Comparison of ENCODE assay signal across 12 cellular contexts in the genomic region with DNA sequence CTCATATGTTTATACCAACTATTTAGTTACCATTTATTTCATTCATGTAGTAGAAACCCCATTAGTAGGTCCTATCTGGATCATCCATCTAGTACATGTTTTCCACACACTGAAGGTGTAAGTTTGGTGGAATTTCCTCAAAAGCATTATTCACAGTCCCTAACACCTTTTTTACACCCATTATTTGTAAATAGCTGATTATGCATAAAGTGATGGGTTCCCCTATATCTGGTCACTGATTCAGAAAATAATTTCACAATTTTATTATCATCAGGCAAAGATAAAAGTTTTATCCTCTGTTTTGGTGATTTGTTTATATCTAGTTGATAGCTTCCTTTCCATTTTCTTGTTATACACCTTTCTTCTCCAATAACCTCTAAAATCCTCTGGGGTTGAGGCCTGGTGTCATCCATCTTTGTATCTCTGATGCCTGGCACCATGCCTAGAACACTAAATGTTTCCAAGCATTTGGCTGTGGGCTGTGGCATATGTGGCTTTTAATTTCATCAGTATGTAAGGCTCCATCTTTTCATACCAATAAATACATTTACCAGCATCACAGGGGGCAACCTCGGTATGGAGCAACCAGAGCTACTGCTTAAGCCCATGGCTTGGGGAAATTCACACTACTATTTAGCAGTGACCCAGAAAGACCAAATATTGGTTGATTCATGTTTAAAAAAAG.
A peak's percentile ranks its signal among the peaks of the same experiment; 100 is the strongest.
DNase-seq lines count a peak whose midpoint lies in the region; FAIRE-seq and TF ChIP-seq lines count a peak whose summit lies in the region.
"Had no signal": no experiment of that assay in that cellular context is flagged by ENCODE, and none has a peak within 500 bp of the region (broad histone marks: within the 10 kb centered on the region; RNA-seq: fewer than 3 reads in every experiment).

No MANE protein-coding gene starts in this region.

- H3K4me1 ChIP-seq in neural progenitor cell = no peaks in the 10 kb centered on the region
- no peaks in the 10 kb centered on the region for H3K4me1 ChIP-seq in small intestine (ENCODE audit: control insufficient read depth in 2 of 2, insufficient read depth in 1 of 2, low read depth in 1 of 2, low read length in 1 of 2)

- H3K36me3 Mint-ChIP-seq in neural progenitor cell = no peaks in the 10 kb centered on the region
- H3K36me3 Mint-ChIP-seq: CD14-positive monocyte had no signal

- H3K9ac ChIP-seq in neural progenitor cell = no peak overlapping the region

- H3K27ac Mint-ChIP-seq in neural progenitor cell = no peak overlapping the region
- H3K27ac Mint-ChIP-seq: CD14-positive monocyte, GM23338 had no signal

- peak overlapping the region; percentile 6 for H2AFZ ChIP-seq in neural progenitor cell (replicated peaks)
- H2AFZ ChIP-seq: GM23338 had no signal

- no peak for FAIRE-seq in small intestine (lab: Jason Lieb, UNC)

- no peaks in the 10 kb centered on the region for H3F3A ChIP-seq in neural progenitor cell (ENCODE audit: low read depth)

- H3K4me3 ChIP-seq in neural progenitor cell (no peak overlapping the region), small intestine (ENCODE audit: low read depth in 1 of 2, low read length in 2 of 2) (no peak overlapping the region)
- H3K4me3 ChIP-seq: GM23338, PC-9 had no signal

- H3K9me3 ChIP-seq in neural progenitor cell (ENCODE audit: low read depth) (no peaks in the 10 kb centered on the region), small intestine (ENCODE audit: control insufficient read depth, low read depth) (no peaks in the 10 kb centered on the region)

- no peak for TF ChIP-seq CTCF in neural progenitor cell (IDR thresholded peaks at IDR 0.05)

- H3K79me2 ChIP-seq in neural progenitor cell (ENCODE audit: low read depth) = no peaks in the 10 kb centered on the region

- CTCF ChIA-PET in HEK293T (lab: Yijun Ruan, JAX) = no interaction called here

- no peak overlapping the region for H3K4me2 ChIP-seq in neural progenitor cell
- H3K4me2 ChIP-seq: GM23338, PC-9 had no signal

- no peaks in the 10 kb centered on the region for H4K20me1 ChIP-seq in neural progenitor cell (ENCODE audit: low read depth)

- no peaks in the 10 kb centered on the region for H3K27me3 Mint-ChIP-seq in neural progenitor cell (ENCODE audit: insufficient read depth, low read depth)

- 74 to 81% (median 74%) methylated on average over 1 of the region's 1 CpG for WGBS in small intestine, 3 donors

- POLR2A ChIA-PET in HEK293T (lab: Yijun Ruan, JAX) = no interaction called here

- no peak overlapping the region for H3K27ac ChIP-seq in neural progenitor cell
- H3K27ac ChIP-seq in small intestine (ENCODE audit: low read depth in 1 of 2, low read length in 1 of 2) = no peak overlapping the region
- H3K27ac ChIP-seq: PC-9 had no signal

- DNase-seq in NCI-H345 (lab: John Stamatoyannopoulos, UW) (peak; percentile 22), NCI-H345 treated with DMSO at 0.1 percent for 48 hours (lab: John Stamatoyannopoulos, UW; ENCODE audit: unreplicated experiment) (no peak), NCI-H1694 treated with DMSO at 0.1 percent for 48 hours (lab: John Stamatoyannopoulos, UW) (peak; percentile 79), NCI-H524 (lab: John Stamatoyannopoulos, UW) (peak; percentile 60 to 80), neural progenitor cell (ENCODE audit: low spot score) (no peak), NCI-H526 treated with DMSO at 0.1 percent for 48 hours (lab: John Stamatoyannopoulos, UW) (no peak), small intestine (no peak), HEK293T (ENCODE audit: extremely low spot score) (no peak)
- DNase-seq: NCI-H2081 treated with DMSO at 0.1 percent for 48 hours, PC-9 had no signal

- no peaks in the 10 kb centered on the region for H3K4me1 Mint-ChIP-seq in neural progenitor cell
- H3K4me1 Mint-ChIP-seq: CD14-positive monocyte, GM23338 had no signal

- H3K27me3 ChIP-seq in neural progenitor cell = no peaks in the 10 kb centered on the region
- H3K27me3 ChIP-seq in small intestine (ENCODE audit: control insufficient read depth in 2 of 2, insufficient read depth in 2 of 2, low read length in 2 of 2) = no peaks in the 10 kb centered on the region

- H3K36me3 ChIP-seq in neural progenitor cell = no peaks in the 10 kb centered on the region
- no peaks in the 10 kb centered on the region for H3K36me3 ChIP-seq in small intestine (ENCODE audit: control insufficient read depth in 2 of 2, insufficient read depth in 2 of 2, low read length in 2 of 2)

- no peaks in the 10 kb centered on the region for H3K9me3 Mint-ChIP-seq in neural progenitor cell
- H3K9me3 Mint-ChIP-seq: GM23338 had no signal

- H3K4me3 Mint-ChIP-seq in neural progenitor cell = no peak overlapping the region
- H3K4me3 Mint-ChIP-seq: CD14-positive monocyte, GM23338 had no signal

TF ChIP-seq in HEK293T, 16 proteins besides CTCF, POLR2A, EP300 and RAD21:
- TF ChIP-seq BHLHE40 (IDR thresholded peaks at IDR 0.05; ENCODE audit: borderline replicate concordance) = no peak
- no peak for TF ChIP-seq LEF1 (IDR thresholded peaks at IDR 0.05; ENCODE audit: borderline replicate concordance)
- TF ChIP-seq TARDBP (IDR thresholded peaks at IDR 0.05) = no peak
- TF ChIP-seq FOXM1 (IDR thresholded peaks at IDR 0.05; ENCODE audit: borderline replicate concordance) = no peak
- no peak for TF ChIP-seq NFRKB (IDR thresholded peaks at IDR 0.05)
- TF ChIP-seq ELF4 (IDR thresholded peaks at IDR 0.05) = no peak
- no peak for TF ChIP-seq FOXK2 (IDR thresholded peaks at IDR 0.05)
- no peak for TF ChIP-seq SUZ12 (IDR thresholded peaks at IDR 0.05)
- no peak for TF ChIP-seq ZNF384 (IDR thresholded peaks at IDR 0.05)
- no peak for TF ChIP-seq L3MBTL2 (conservative IDR thresholded peaks at IDR 0.05)
- no peak for TF ChIP-seq CTBP1 (IDR thresholded peaks at IDR 0.05; ENCODE audit: borderline replicate concordance)
- TF ChIP-seq HDGF (IDR thresholded peaks at IDR 0.05; ENCODE audit: borderline replicate concordance) = no peak

Comparison
In these comparisons a context has a peak if more than half of its experiments do, and no peak if none do; other contexts are left out.
1. DNase-seq: peak in NCI-H345 (single experiment), NCI-H1694 treated with DMSO at 0.1 percent for 48 hours (single experiment) and NCI-H524 (2 of 2); none in NCI-H345 treated with DMSO at 0.1 percent for 48 hours (single experiment), neural progenitor cell (single experiment), NCI-H526 treated with DMSO at 0.1 percent for 48 hours (single experiment), small intestine (single experiment) and HEK293T (single experiment).